ENCODE assay signal across 27 cellular contexts in the genomic region with DNA sequence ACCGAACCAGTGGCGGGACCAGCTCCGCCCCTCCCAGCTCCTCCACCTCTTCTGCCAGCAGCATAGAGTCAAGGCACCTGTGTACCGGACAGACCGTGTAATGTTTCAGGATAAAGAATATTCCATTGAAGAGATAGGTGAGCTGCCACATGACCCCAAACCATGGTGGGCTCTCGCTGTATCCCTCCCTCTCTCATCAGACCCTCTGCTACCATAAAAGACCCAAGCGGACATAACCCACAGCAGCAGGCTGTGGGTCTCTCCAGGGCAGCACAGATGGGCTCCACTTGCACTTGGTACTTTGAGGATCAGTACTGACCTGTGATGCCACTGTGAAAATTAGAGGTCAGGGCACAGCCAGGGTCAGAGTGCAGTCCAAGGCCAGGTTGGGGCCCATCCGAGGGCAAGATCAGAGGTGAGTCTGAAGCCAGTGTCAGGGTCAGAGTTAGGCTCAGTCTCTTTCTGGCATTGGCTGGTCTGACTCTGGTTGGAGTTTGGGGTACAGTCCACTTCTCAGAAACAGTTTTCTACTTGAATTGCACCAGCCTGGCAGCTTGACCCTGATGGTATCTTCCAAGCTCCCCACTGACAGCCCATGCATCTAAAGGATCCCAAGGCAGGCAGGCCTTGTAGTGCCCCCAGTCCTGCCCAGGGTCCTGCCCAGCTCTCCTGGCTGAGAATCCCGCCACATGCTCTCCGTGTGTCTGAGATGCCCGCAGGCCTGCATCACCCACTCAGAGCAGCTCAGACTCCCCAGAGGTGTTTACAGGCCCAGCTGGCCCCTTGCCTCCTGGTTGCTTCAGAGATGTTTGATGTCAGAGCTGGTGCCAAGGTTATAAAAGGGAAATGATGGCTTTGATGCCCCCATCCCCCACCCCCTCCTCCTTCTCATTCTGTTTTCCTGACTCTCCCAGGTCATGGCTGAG.
A peak's percentile ranks its signal among the peaks of the same experiment; 100 is the strongest.
DNase-seq lines count a peak whose midpoint lies in the region; ATAC-seq and TF ChIP-seq lines count a peak whose summit lies in the region.
"Had no signal": no experiment of that assay in that cellular context is flagged by ENCODE, and none has a peak within 500 bp of the region (broad histone marks: within the 10 kb centered on the region; RNA-seq: fewer than 3 reads in every experiment).

No MANE protein-coding gene starts in this region.

- no peaks in the 10 kb centered on the region for H3K27me3 ChIP-seq in heart left ventricle
- no peaks in the 10 kb centered on the region for H3K27me3 ChIP-seq in endodermal cell (ENCODE audit: control insufficient read depth, insufficient read depth, low read length, poor library complexity, severe bottlenecking)
- H3K27me3 ChIP-seq in neuronal stem cell (ENCODE audit: control insufficient read depth in 3 of 3, insufficient read depth in 3 of 3, low read depth in 1 of 3, low read length in 3 of 3): no peaks in the 10 kb centered on the region
- H3K27me3 ChIP-seq in transverse colon: no peaks in the 10 kb centered on the region
- H3K27me3 ChIP-seq: dorsolateral prefrontal cortex, MG63, neutrophil, thyroid gland had no signal

- H3K4me1 Mint-ChIP-seq in endodermal cell (no peaks in the 10 kb centered on the region), immature natural killer cell (no peaks in the 10 kb centered on the region)
- H3K4me1 Mint-ChIP-seq: activated naive CD8-positive, alpha-beta T cell treated with anti-CD3 and anti-CD28 coated beads for 36 hours; B cell; CD8-positive, alpha-beta memory T cell had no signal

- H3K36me3 Mint-ChIP-seq in endodermal cell (ENCODE audit: low read depth) (no peaks in the 10 kb centered on the region), immature natural killer cell (peaks cover 0 to 10% (median 0%) of the 10 kb centered on the region in 3 donors)
- H3K36me3 Mint-ChIP-seq: activated naive CD8-positive, alpha-beta T cell treated with anti-CD3 and anti-CD28 coated beads for 36 hours had no signal

- intact Hi-C loops in heart left ventricle (cut with DNase I) (no loop called here), Right ventricle myocardium inferior (cut with DNase I) (no loop called here), transverse colon (cut with DNase I; ENCODE audit: low total_unique reads) (no loop called here)

- WGBS in heart left ventricle, 4 donors: 86 to 89% (median 88%) methylated on average over 10 to 11 of the region's 11 CpGs
- 91 to 100% methylated on average over 3 to 11 of the region's 11 CpGs for WGBS in endodermal cell (ENCODE audit: insufficient coverage in 1 of 2, insufficient read length in 1 of 2), 2 experiments
- no CpG with 5 or more reads among the region's 11 CpGs for WGBS in neuronal stem cell (ENCODE audit: extremely low coverage in 2 of 2, insufficient read length in 2 of 2, insufficient replicate concordance in 1 of 2), 2 donors
- WGBS in transverse colon (ENCODE audit: low coverage in 1 of 2), 2 donors: 82% methylated on average over 11 of the region's 11 CpGs; no CpG with 5 or more reads in 1 of the 2 donors

- no peak overlapping the region for H2BK5ac ChIP-seq in neuronal stem cell (ENCODE audit: low read length)

- H3K27ac Mint-ChIP-seq in endodermal cell: no peak overlapping the region
- no peak overlapping the region for H3K27ac Mint-ChIP-seq in immature natural killer cell
- H3K27ac Mint-ChIP-seq: activated CD8-positive, alpha-beta T cell treated with anti-CD3 and anti-CD28 coated beads for 36 hours; activated naive CD8-positive, alpha-beta T cell treated with anti-CD3 and anti-CD28 coated beads for 36 hours; B cell; CD8-positive, alpha-beta memory T cell; stimulated activated naive CD8-positive, alpha-beta T cell treated with anti-CD3 and anti-CD28 coated beads, Interleukin-15, Interleukin-2, amounts not matched to agents 100 ng/mL and 50 ng/mL, for 24 hours; T-helper 1 cell treated with Interleukin-12 subunit alpha and Interleukin-12 subunit beta and Interleukin-4 antibody, amounts not matched to agents 30 μg/mL and 1 μg/mL, for 36 hours had no signal

- no peak overlapping the region for H2BK12ac ChIP-seq in neuronal stem cell (ENCODE audit: low read length)

- H3K23ac ChIP-seq in neuronal stem cell (ENCODE audit: low read depth, low read length, poor library complexity): no peak overlapping the region

- no peak overlapping the region for H2AK5ac ChIP-seq in neuronal stem cell (ENCODE audit: low read depth, low read length)

- no peak overlapping the region for H4K8ac ChIP-seq in neuronal stem cell (ENCODE audit: low read depth, low read length)

- H3K27me3 Mint-ChIP-seq in endodermal cell (ENCODE audit: insufficient read depth) (no peaks in the 10 kb centered on the region), immature natural killer cell (ENCODE audit: low read depth in 3 of 3) (peaks cover 0 to 2% (median 2%) of the 10 kb centered on the region in 3 donors)
- H3K27me3 Mint-ChIP-seq: activated CD8-positive, alpha-beta T cell treated with anti-CD3 and anti-CD28 coated beads for 36 hours; activated naive CD8-positive, alpha-beta T cell treated with anti-CD3 and anti-CD28 coated beads for 36 hours; B cell; CD8-positive, alpha-beta memory T cell had no signal

- TF ChIP-seq CTCF in heart left ventricle (IDR thresholded peaks at IDR 0.05): no peak
- TF ChIP-seq CTCF in endodermal cell (conservative IDR thresholded peaks at IDR 0.05): no peak
- no peak for TF ChIP-seq CTCF in transverse colon (IDR thresholded peaks at IDR 0.05)

- H3K27ac ChIP-seq in heart left ventricle (peak overlapping the region in 1 of 12 donors; percentile 28), endodermal cell (ENCODE audit: low read depth, low read length) (no peak overlapping the region), neuronal stem cell (replicated peaks; ENCODE audit: low read length) (no peak overlapping the region), transverse colon (no peak overlapping the region)
- H3K27ac ChIP-seq: dorsolateral prefrontal cortex, neutrophil, SK-N-MC, skin epidermis, thyroid gland had no signal

- no peak overlapping the region for H3K18ac ChIP-seq in neuronal stem cell (ENCODE audit: low read length)

- TF ChIP-seq POLR2A in heart left ventricle (IDR thresholded peaks at IDR 0.05) (no peak), transverse colon (IDR thresholded peaks at IDR 0.05) (no peak)

- H3K14ac ChIP-seq in neuronal stem cell (ENCODE audit: low read length): no peak overlapping the region

- H4K91ac ChIP-seq in neuronal stem cell (ENCODE audit: low read depth, low read length, poor library complexity): peak overlapping the region; percentile 54

- H2BK15ac ChIP-seq in neuronal stem cell (ENCODE audit: low read length): no peak overlapping the region

- ATAC-seq in heart left ventricle (peak; percentile 74 to 92 (median 83)), Right ventricle myocardium inferior (no peak), GM21619 (IDR thresholded peaks at IDR 0.05; ENCODE audit: unreplicated experiment) (no peak)
- ATAC-seq: activated CD8-positive, alpha-beta T cell treated with anti-CD3 and anti-CD28 coated beads for 36 hours had no signal

- in situ Hi-C loops in transverse colon (cut with MboI; ENCODE audit: low pct_ligation_motif_present in 1 of 4, low pct_unique_long_range_greater_than_20kb in 1 of 4, low sequenced_read_pairs in 3 of 4): no loop called here

- no peak overlapping the region for H2AFZ ChIP-seq in neuronal stem cell (ENCODE audit: low read length)

- H3K9ac ChIP-seq in endodermal cell (ENCODE audit: extremely low read depth, low read length, poor library complexity, severe bottlenecking) (no peak overlapping the region), neuronal stem cell (ENCODE audit: low read depth, low read length, poor library complexity) (no peak overlapping the region)

- H3K9me3 ChIP-seq in heart left ventricle: no peaks in the 10 kb centered on the region
- no peaks in the 10 kb centered on the region for H3K9me3 ChIP-seq in endodermal cell (ENCODE audit: control insufficient read depth, low read length)
- no peaks in the 10 kb centered on the region for H3K9me3 ChIP-seq in neuronal stem cell (replicated peaks in 1 of 2; ENCODE audit: control insufficient read depth in 2 of 2, insufficient read depth in 1 of 2, low read depth in 1 of 2, low read length in 2 of 2)
- H3K9me3 ChIP-seq in transverse colon: no peaks in the 10 kb centered on the region
- H3K9me3 ChIP-seq: HAP-1, MG63, neutrophil, thyroid gland had no signal

- H3K4me1 ChIP-seq in heart left ventricle (peaks cover 0 to 11% (median 0%) of the 10 kb centered on the region in 12 donors), endodermal cell (ENCODE audit: control insufficient read depth, insufficient read depth, low read length) (no peaks in the 10 kb centered on the region), neuronal stem cell (ENCODE audit: control insufficient read depth in 2 of 2, insufficient read depth in 1 of 2, low read depth in 1 of 2, low read length in 2 of 2) (peaks cover 0 to 3% of the 10 kb centered on the region in 2 donors), transverse colon (no peaks in the 10 kb centered on the region)
- H3K4me1 ChIP-seq: HAP-1, thyroid gland had no signal

- H3K79me1 ChIP-seq in neuronal stem cell (ENCODE audit: low read depth, low read length): no peaks in the 10 kb centered on the region

- H3K4me3 ChIP-seq in heart left ventricle (no peak overlapping the region), endodermal cell (ENCODE audit: low read length) (no peak overlapping the region), neuronal stem cell (ENCODE audit: low read length in 2 of 2) (no peak overlapping the region), transverse colon (no peak overlapping the region)
- H3K4me3 ChIP-seq: dorsolateral prefrontal cortex, HAP-1, MG63, SK-N-MC, skin epidermis, thyroid gland had no signal

- no peak overlapping the region for H3K4me2 ChIP-seq in neuronal stem cell (ENCODE audit: insufficient read depth, low read length, poor library complexity, severe bottlenecking)

- H3K36me3 ChIP-seq in heart left ventricle (peaks cover 0 to 76% (median 48%) of the 10 kb centered on the region in 9 donors), endodermal cell (ENCODE audit: control insufficient read depth, insufficient read depth, low read length) (no peaks in the 10 kb centered on the region), neuronal stem cell (replicated peaks in 1 of 2; ENCODE audit: control insufficient read depth in 2 of 2, insufficient read depth in 2 of 2, low read length in 2 of 2) (no peaks in the 10 kb centered on the region), transverse colon (no peaks in the 10 kb centered on the region)
- H3K36me3 ChIP-seq: HAP-1, MG63, thyroid gland had no signal

- TF ChIP-seq EP300 in transverse colon (IDR thresholded peaks at IDR 0.05; ENCODE audit: low read depth): no peak

- peak; percentile 41 to 80 (median 51) for DNase-seq in heart left ventricle
- no peak for DNase-seq in Right ventricle myocardium inferior (ENCODE audit: missing footprints)
- DNase-seq in endodermal cell: peak; percentile 28
- no peak for DNase-seq in neuronal stem cell (ENCODE audit: low spot score)
- DNase-seq in transverse colon: peak; percentile 40
- DNase-seq in amniotic stem cell (lab: John Stamatoyannopoulos, UW): no peak
- no peak for DNase-seq in immature natural killer cell
- DNase-seq: activated CD8-positive, alpha-beta T cell treated with anti-CD3 and anti-CD28 coated beads for 36 hours; activated naive CD8-positive, alpha-beta T cell treated with anti-CD3 and anti-CD28 coated beads for 36 hours; CD8-positive, alpha-beta memory T cell; cerebellar nuclear complex; dorsolateral prefrontal cortex; KG1; MG63; NCI-H2029; NCI-H226; NCI-H748 treated with DMSO at 0.1 percent for 48 hours; RPMI8226; thyroid gland had no signal

- H3K4me3 Mint-ChIP-seq in endodermal cell (no peak overlapping the region), immature natural killer cell (no peak overlapping the region)
- H3K4me3 Mint-ChIP-seq: activated CD8-positive, alpha-beta T cell treated with anti-CD3 and anti-CD28 coated beads for 36 hours; activated naive CD8-positive, alpha-beta T cell treated with anti-CD3 and anti-CD28 coated beads for 36 hours; B cell; CD8-positive, alpha-beta memory T cell; stimulated activated naive CD8-positive, alpha-beta T cell treated with anti-CD3 and anti-CD28 coated beads, Interleukin-15, Interleukin-2, amounts not matched to agents 100 ng/mL and 50 ng/mL, for 24 hours; T-helper 1 cell treated with Interleukin-12 subunit alpha and Interleukin-12 subunit beta and Interleukin-4 antibody, amounts not matched to agents 30 μg/mL and 1 μg/mL, for 36 hours had no signal

- H3K4ac ChIP-seq in neuronal stem cell (ENCODE audit: low read length): no peak overlapping the region

- H3K9me3 Mint-ChIP-seq in endodermal cell (no peaks in the 10 kb centered on the region), immature natural killer cell (no peaks in the 10 kb centered on the region)
- H3K9me3 Mint-ChIP-seq: activated CD8-positive, alpha-beta T cell treated with anti-CD3 and anti-CD28 coated beads for 36 hours; activated naive CD8-positive, alpha-beta T cell treated with anti-CD3 and anti-CD28 coated beads for 36 hours; stimulated activated naive CD8-positive, alpha-beta T cell treated with anti-CD3 and anti-CD28 coated beads, Interleukin-15, Interleukin-2, amounts not matched to agents 100 ng/mL and 50 ng/mL, for 24 hours; T-helper 1 cell treated with Interleukin-12 subunit alpha and Interleukin-12 subunit beta and Interleukin-4 antibody, amounts not matched to agents 30 μg/mL and 1 μg/mL, for 36 hours had no signal

- no peak overlapping the region for H2BK120ac ChIP-seq in neuronal stem cell (ENCODE audit: low read depth, low read length)

Comparison
In these comparisons a context has a peak if more than half of its experiments do, and no peak if none do; other contexts are left out.
1. ATAC-seq: peak in heart left ventricle (4 of 4); none in Right ventricle myocardium inferior (single experiment) and GM21619 (single experiment).
2. DNase-seq: peak in heart left ventricle (5 of 5), endodermal cell (single experiment) and transverse colon (single experiment); none in Right ventricle myocardium inferior (single experiment), neuronal stem cell (single experiment), amniotic stem cell (single experiment) and immature natural killer cell (0 of 3).